ENCODE assay signal across 1 cellular context in genomic region chr15:60128000-60128376, GRCh38.
TF ChIP-seq lines count a peak whose summit lies in the region.

No MANE protein-coding gene starts in this region.

TF ChIP-seq in K562, 482 proteins besides CTCF, POLR2A, EP300 and RAD21 (continued from another document):
- TF ChIP-seq CREB3 (tag; conservative IDR thresholded peaks at IDR 0.05; ENCODE audit: low read depth) (no peak), CBX3 (IDR thresholded peaks at IDR 0.05; ENCODE audit: borderline replicate concordance in 1 of 2, low read length in 2 of 2) (no peak), ZNF12 (CRISPR knock-in tag; IDR thresholded peaks at IDR 0.05) (no peak), XRCC5 (IDR thresholded peaks at IDR 0.05; ENCODE audit: low read depth, low read length) (no peak), MGA (IDR thresholded peaks at IDR 0.05) (no peak), TSC22D4 (tag; IDR thresholded peaks at IDR 0.05) (no peak), HLTF (IDR thresholded peaks at IDR 0.05) (no peak), TAF9B (IDR thresholded peaks at IDR 0.05; ENCODE audit: partially characterized antibody) (no peak), ZNF79 (CRISPR knock-in tag; IDR thresholded peaks at IDR 0.05; ENCODE audit: low read depth) (no peak), FUS (optimal IDR thresholded peaks at IDR 0.05; ENCODE audit: low read depth, low read length) (no peak)
TF ChIP-seq in K562: peak in this region for 0.
